8 cellular contexts compared by ENCODE assay signal in the genomic region with DNA sequence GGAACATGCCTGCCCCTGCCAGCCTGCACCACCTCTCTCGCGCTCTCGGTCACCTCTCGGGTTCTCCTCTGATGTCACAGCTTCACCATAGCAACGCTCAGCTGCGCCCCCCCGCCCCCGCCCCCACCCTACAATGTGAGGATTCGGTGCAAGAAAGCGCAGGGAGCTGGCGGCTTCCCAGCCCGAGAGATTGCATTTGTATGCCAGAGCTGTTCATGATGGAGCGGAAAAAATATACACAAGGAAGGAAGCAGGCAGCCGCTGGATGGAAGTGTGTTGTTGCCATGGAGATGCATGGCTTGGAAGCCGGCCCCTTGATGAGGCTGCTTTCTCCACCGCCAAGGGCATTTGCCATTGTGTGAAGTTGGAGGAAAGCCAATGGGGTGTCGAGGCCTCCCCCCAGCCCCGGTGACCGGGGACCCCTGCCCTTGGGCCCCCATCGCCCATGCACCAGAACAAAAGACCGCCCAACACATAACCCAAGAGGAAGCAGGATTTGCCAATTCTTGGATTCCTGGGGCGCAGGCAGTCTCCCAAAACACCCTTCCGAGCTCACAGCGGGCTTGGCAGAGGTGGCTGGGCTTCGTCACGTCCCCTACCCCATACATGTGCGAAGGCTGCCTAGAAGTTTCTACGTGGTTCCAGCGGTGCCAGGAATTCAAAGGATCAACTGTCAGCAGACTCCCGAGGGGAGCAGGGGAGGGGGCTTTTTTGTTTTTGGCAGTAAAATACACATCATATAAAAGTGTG.
DNase-seq lines count a peak whose midpoint lies in the region.

No MANE protein-coding gene starts in this region.

- DNase-seq in NCI-H1092 treated with DMSO at 0.1 percent for 48 hours (lab: John Stamatoyannopoulos, UW) = peak; percentile 71
- peak; percentile 99 for DNase-seq in dermis blood vessel endothelial cell
- peak; percentile 61 for DNase-seq in inferior parietal cortex (ENCODE audit: extremely low spot score)
- peak; percentile 83 for DNase-seq in retina
- no peak for DNase-seq in NCI-H146 treated with DMSO at 0.1 percent for 48 hours (lab: John Stamatoyannopoulos, UW; ENCODE audit: unreplicated experiment)
- no peak for DNase-seq in D341Med (ENCODE audit: low spot score)
- DNase-seq in activated CD8-positive, alpha-beta memory T cell treated with anti-CD3 and anti-CD28 coated beads, Interleukin-2, amount 50 U/mL, for 48 hours = no peak
- no peak for DNase-seq in stimulated activated CD4-positive, alpha-beta T cell treated with anti-CD3 and anti-CD28 coated beads, Interleukin-2, amount 100 ng/mL, for 24 hours

Comparison
In these comparisons a context has a peak if more than half of its experiments do, and no peak if none do; other contexts are left out.
1. DNase-seq: peak in NCI-H1092 treated with DMSO at 0.1 percent for 48 hours (single experiment), dermis blood vessel endothelial cell (single experiment), inferior parietal cortex (single experiment) and retina (single experiment); none in NCI-H146 treated with DMSO at 0.1 percent for 48 hours (single experiment), D341Med (single experiment), activated CD8-positive, alpha-beta memory T cell treated with anti-CD3 and anti-CD28 coated beads, Interleukin-2, amount 50 U/mL, for 48 hours (single experiment) and stimulated activated CD4-positive, alpha-beta T cell treated with anti-CD3 and anti-CD28 coated beads, Interleukin-2, amount 100 ng/mL, for 24 hours (0 of 2).